Comparison of ENCODE assay signal across 20 cellular contexts in the genomic region with DNA sequence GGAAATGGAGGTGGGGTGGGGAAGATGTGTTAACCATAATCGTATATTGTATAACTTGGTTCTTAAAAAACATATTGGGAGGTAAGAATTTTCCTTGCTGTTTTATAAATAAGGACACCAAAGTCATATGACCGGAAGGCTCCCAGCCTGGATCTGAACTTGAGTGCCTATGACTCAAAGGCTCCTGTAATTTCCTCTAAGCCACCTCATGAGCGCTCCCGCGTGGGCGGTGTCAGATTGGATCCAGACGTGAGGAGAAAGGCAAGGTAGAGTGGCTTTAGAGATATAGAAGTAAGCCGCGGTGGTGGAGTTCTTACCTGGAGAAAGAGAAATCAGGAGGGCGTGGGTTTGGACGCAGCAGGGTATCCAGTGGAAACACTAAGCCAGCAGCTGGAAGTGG.
DNase-seq lines count a peak whose midpoint lies in the region; ATAC-seq, FAIRE-seq and TF ChIP-seq lines count a peak whose summit lies in the region.
"Had no signal": no experiment of that assay in that cellular context is flagged by ENCODE, and none has a peak within 500 bp of the region (broad histone marks: within the 10 kb centered on the region; RNA-seq: fewer than 3 reads in every experiment).

No MANE protein-coding gene starts in this region.

- peaks cover 14% of the 10 kb centered on the region for H3K36me3 Mint-ChIP-seq in HFFc6 (ENCODE audit: low read depth)
- H3K36me3 Mint-ChIP-seq: activated naive CD8-positive, alpha-beta T cell had no signal

- H3K4me2 ChIP-seq in K562 (ENCODE audit: insufficient read depth, low read length), result no peak overlapping the region

- no peaks in the 10 kb centered on the region for H3K9me3 ChIP-seq in K562 (replicated peaks; ENCODE audit: control insufficient read depth, insufficient read depth, low read depth, low read length)
- peaks cover 0 to 31% (median 13%) of the 10 kb centered on the region in 4 donors for H3K9me3 ChIP-seq in esophagus muscularis mucosa

- CTCF ChIA-PET in AG04449 (lab: Yijun Ruan, JAX), result no interaction called here
- CTCF ChIA-PET in K562 (lab: Yijun Ruan, JAX; ENCODE audit: low intra/inter-chr PET ratio), result no interaction called here

- H3K27me3 ChIP-seq in K562 (ENCODE audit: control insufficient read depth in 2 of 2, insufficient read depth in 2 of 2, low read length in 2 of 2), result no peaks in the 10 kb centered on the region
- H3K27me3 ChIP-seq in esophagus muscularis mucosa, result peaks cover 0 to 3% (median 0%) of the 10 kb centered on the region in 4 donors
- H3K27me3 ChIP-seq: upper lobe of left lung had no signal

- WGBS in K562 (ENCODE audit: insufficient coverage, low coverage, missing lambda C conversion rate), result 0% methylated on average over 11 of the region's 11 CpGs
- 85% methylated on average over 11 of the region's 11 CpGs for WGBS in esophagus muscularis mucosa

- in situ Hi-C loops in K562 (cut with MboI), result no loop called here

- TF ChIP-seq POLR2A in K562 (conservative IDR thresholded peaks at IDR 0.05) (no peak), esophagus muscularis mucosa (IDR thresholded peaks at IDR 0.05; ENCODE audit: low read depth) (no peak)

- POLR2A ChIA-PET in AG04449 (lab: Yijun Ruan, JAX) (no interaction called here), K562 (lab: Yijun Ruan, JAX) (no interaction called here)

- H3K4me1 ChIP-seq in K562 (replicated peaks in 1 of 2; ENCODE audit: control insufficient read depth in 2 of 2, insufficient read depth in 2 of 2, low read length in 2 of 2) (no peaks in the 10 kb centered on the region), esophagus muscularis mucosa (no peaks in the 10 kb centered on the region)
- H3K4me1 ChIP-seq: upper lobe of left lung had no signal

- H3K4me1 Mint-ChIP-seq in HFFc6 (ENCODE audit: low read depth), result peaks cover 58% of the 10 kb centered on the region

- no peak overlapping the region for H3K4me3 ChIP-seq in AG04449 (ENCODE audit: low read depth, low read length)
- no peak overlapping the region for H3K4me3 ChIP-seq in K562
- H3K4me3 ChIP-seq in esophagus muscularis mucosa, result no peak overlapping the region
- H3K4me3 ChIP-seq: coronary artery, upper lobe of left lung had no signal

- peaks cover 5% of the 10 kb centered on the region for H3K27me3 Mint-ChIP-seq in HFFc6 (ENCODE audit: insufficient read depth)

- no peak for TF ChIP-seq EP300 in K562 (IDR thresholded peaks at IDR 0.05; ENCODE audit: low read length)
- TF ChIP-seq EP300 in esophagus muscularis mucosa (IDR thresholded peaks at IDR 0.05), result no peak

- intact Hi-C loops in K562 (cut with micrococcal nuclease) (no loop called here), esophagus muscularis mucosa (cut with DNase I) (no loop called here)

- H3K9me1 ChIP-seq in K562 (ENCODE audit: control insufficient read depth, insufficient read depth, low read length), result no peaks in the 10 kb centered on the region

- H3K9ac ChIP-seq in K562 (ENCODE audit: insufficient read depth in 1 of 2, low read depth in 2 of 2, low read length in 2 of 2), result no peak overlapping the region

- no peaks in the 10 kb centered on the region for H4K20me1 ChIP-seq in K562 (replicated peaks; ENCODE audit: control insufficient read depth, insufficient read depth, low read length)

- H3K27ac ChIP-seq in K562 (ENCODE audit: extremely low read depth, low read depth, low read length) (no peak overlapping the region), esophagus muscularis mucosa (replicated peaks in 1 of 4) (no peak overlapping the region)
- H3K27ac ChIP-seq: coronary artery, HL-60, upper lobe of left lung had no signal

- no peak for FAIRE-seq in K562 (lab: Jason Lieb, UNC)
- FAIRE-seq: frontal cortex, keratinocyte had no signal

- TF ChIP-seq RAD21 in K562 (CRISPR knock-in tag; conservative IDR thresholded peaks at IDR 0.05 in 1 of 2, IDR thresholded peaks at IDR 0.05 in 1 of 2), result 0 out of 4 replicates have a peak, but pooled peaks of 1 of the 2 experiments have one; percentile 11

- peak overlapping the region; percentile 17 for H3K27ac Mint-ChIP-seq in HFFc6
- H3K27ac Mint-ChIP-seq: activated naive CD8-positive, alpha-beta T cell; progenitor cell of endocrine pancreas; WTC11 had no signal

- H3K36me3 ChIP-seq in K562 (ENCODE audit: control insufficient read depth, insufficient read depth, low read length), result no peaks in the 10 kb centered on the region
- H3K36me3 ChIP-seq in esophagus muscularis mucosa, result no peaks in the 10 kb centered on the region
- H3K36me3 ChIP-seq: upper lobe of left lung had no signal

- H3K79me2 ChIP-seq in K562 (ENCODE audit: control insufficient read depth, insufficient read depth, low read length), result no peaks in the 10 kb centered on the region

- BruUV-seq in K562 (replicated peaks; lab: Mats Ljungman, UMichigan), result no TSS peak

- H3K9me3 Mint-ChIP-seq in HFFc6, result peaks cover 10% of the 10 kb centered on the region

- H2AFZ ChIP-seq in K562 (ENCODE audit: low read depth, low read length), result no peak overlapping the region

- ATAC-seq in K562 (0 out of 3 replicates have a peak, but pooled peaks have one; percentile 50), HG03469 (IDR thresholded peaks at IDR 0.05; ENCODE audit: unreplicated experiment) (no peak)
- ATAC-seq: WTC11 had no signal

- TF ChIP-seq CTCF in AG04449 (IDR thresholded peaks at IDR 0.05; ENCODE audit: insufficient read depth, low read length, missing control alignments) (peak; percentile 25), HFFc6 (IDR thresholded peaks at IDR 0.05) (peak; percentile 49), K562 (IDR thresholded peaks at IDR 0.05 in 2 of 3, conservative IDR thresholded peaks at IDR 0.05 in 1 of 3; ENCODE audit: insufficient read depth in 2 of 3, low read depth in 1 of 3, low read length in 3 of 3) (peak in 2 of 3 experiments; percentile 16; a peak in 2 of 6 replicates), esophagus muscularis mucosa (IDR thresholded peaks at IDR 0.05) (no peak)

- H3K4me3 Mint-ChIP-seq in HFFc6, result no peak overlapping the region
- H3K4me3 Mint-ChIP-seq: activated naive CD8-positive, alpha-beta T cell; WTC11 had no signal

- DNase-seq in AG04449 (ENCODE audit: low read depth, low spot score) (no peak), HFFc6 (peak; percentile 65), K562 (ENCODE audit: extremely low read depth in 1 of 4, low spot score in 3 of 4) (peak; percentile 7 to 23 (median 9)), hepatic stellate cell (ENCODE audit: low spot score) (peak; percentile 44), esophagus muscularis mucosa (ENCODE audit: extremely low spot score) (no peak), SHP77 treated with DMSO at 0.1 percent for 48 hours (lab: John Stamatoyannopoulos, UW) (no peak), NCI-H128 (lab: John Stamatoyannopoulos, UW; ENCODE audit: unreplicated experiment) (no peak)
- DNase-seq: activated CD8-positive, alpha-beta memory T cell treated with anti-CD3 and anti-CD28 coated beads, Interleukin-2, amount 50 U/mL, for 48 hours; AML-193; DMS79; MM.1S; upper lobe of left lung had no signal

TF ChIP-seq in K562, 482 proteins besides CTCF, POLR2A, EP300 and RAD21:
- TF ChIP-seq, protein P1, sequence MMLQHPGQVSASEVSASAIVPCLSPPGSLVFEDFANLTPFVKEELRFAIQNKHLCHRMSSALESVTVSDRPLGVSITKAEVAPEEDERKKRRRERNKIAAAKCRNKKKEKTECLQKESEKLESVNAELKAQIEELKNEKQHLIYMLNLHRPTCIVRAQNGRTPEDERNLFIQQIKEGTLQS (IDR thresholded peaks at IDR 0.05), result 0 out of 2 replicates have a peak, but pooled peaks have one; percentile 13
- TF ChIP-seq, protein P1 (CRISPR knock-in tag; conservative IDR thresholded peaks at IDR 0.05), result no peak
- TF ChIP-seq, protein P2, sequence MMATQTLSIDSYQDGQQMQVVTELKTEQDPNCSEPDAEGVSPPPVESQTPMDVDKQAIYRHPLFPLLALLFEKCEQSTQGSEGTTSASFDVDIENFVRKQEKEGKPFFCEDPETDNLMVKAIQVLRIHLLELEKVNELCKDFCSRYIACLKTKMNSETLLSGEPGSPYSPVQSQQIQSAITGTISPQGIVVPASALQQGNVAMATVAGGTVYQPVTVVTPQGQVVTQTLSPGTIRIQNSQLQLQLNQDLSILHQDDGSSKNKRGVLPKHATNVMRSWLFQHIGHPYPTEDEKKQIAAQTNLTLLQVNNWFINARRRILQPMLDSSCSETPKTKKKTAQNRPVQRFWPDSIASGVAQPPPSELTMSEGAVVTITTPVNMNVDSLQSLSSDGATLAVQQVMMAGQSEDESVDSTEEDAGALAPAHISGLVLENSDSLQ (IDR thresholded peaks at IDR 0.05), result no peak
- no peak for TF ChIP-seq HMG20A (CRISPR knock-in tag; conservative IDR thresholded peaks at IDR 0.05)
- TF ChIP-seq HCFC1 (IDR thresholded peaks at IDR 0.05; ENCODE audit: low read depth, low read length), result no peak
- TF ChIP-seq EGR1 (conservative IDR thresholded peaks at IDR 0.05), result peak; percentile 63

Comparison
In these comparisons a context has a peak if more than half of its experiments do, and no peak if none do; other contexts are left out.
1. DNase-seq: peak in HFFc6 (single experiment), K562 (4 of 4) and hepatic stellate cell (single experiment); none in AG04449 (single experiment), esophagus muscularis mucosa (single experiment), SHP77 treated with DMSO at 0.1 percent for 48 hours (single experiment) and NCI-H128 (single experiment).
2. CTCF ChIP-seq: peak in AG04449 (single experiment), HFFc6 (single experiment) and K562 (2 of 3); none in esophagus muscularis mucosa (0 of 3).